ENCODE assay signal across 11 cellular contexts in the genomic region with DNA sequence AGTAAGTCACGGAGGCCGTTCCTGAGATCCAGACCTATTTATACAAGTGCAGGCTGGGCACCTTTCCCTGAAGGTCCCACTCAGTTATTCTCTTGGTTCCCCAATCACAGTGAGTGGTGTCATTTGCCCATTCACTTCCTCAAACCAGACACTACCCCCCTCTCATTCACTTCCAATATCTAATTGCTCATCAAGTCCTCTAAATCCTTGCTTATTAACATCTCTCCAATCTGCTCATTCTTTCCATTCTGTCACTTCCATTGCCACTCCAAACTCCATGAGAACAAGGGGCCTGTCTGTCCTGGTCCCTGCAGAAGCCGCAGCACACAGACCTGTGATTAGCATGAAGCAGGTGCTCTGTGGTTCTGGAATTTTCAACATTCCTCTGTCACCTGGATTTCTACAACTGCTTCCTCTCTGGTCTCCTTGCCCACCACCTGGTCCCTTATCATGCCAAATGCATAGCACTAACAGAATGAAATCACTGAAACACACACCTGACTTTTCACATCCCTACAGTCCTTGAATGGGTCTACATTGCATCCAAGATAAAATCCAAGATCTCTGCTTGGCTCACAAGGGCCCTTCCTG. TPM values are rescaled to one million over a fixed set of nuclear protein-coding genes. Genes with fewer than 3 reads are reported as not detected.
DNase-seq lines count a peak whose midpoint lies in the region; ATAC-seq and TF ChIP-seq lines count a peak whose summit lies in the region.
"Had no signal": no experiment of that assay in that cellular context is flagged by ENCODE, and none has a peak within 500 bp of the region (broad histone marks: within the 10 kb centered on the region; RNA-seq: fewer than 3 reads in every experiment).

No MANE protein-coding gene starts in this region.

- H3K4me3 Mint-ChIP-seq in activated naive CD4-positive, alpha-beta T cell treated with anti-CD3 and anti-CD28 coated beads for 36 hours: no peak overlapping the region

- H3K4me1 Mint-ChIP-seq in activated naive CD4-positive, alpha-beta T cell treated with anti-CD3 and anti-CD28 coated beads for 36 hours (ENCODE audit: low read depth): peaks cover 50% of the 10 kb centered on the region

- intact Hi-C loops in activated naive CD4-positive, alpha-beta T cell treated with anti-CD3 and anti-CD28 coated beads for 36 hours (cut with micrococcal nuclease): no loop called here
- intact Hi-C loops in tibial artery (cut with DNase I; ENCODE audit: low total_unique reads): no loop called here

- peak overlapping the region; percentile 26 to 66 for H3K27ac Mint-ChIP-seq in activated naive CD4-positive, alpha-beta T cell treated with anti-CD3 and anti-CD28 coated beads, Interleukin-2, amount 50 U/mL, for 72 hours
- H3K27ac Mint-ChIP-seq in activated naive CD4-positive, alpha-beta T cell treated with anti-CD3 and anti-CD28 coated beads for 36 hours: no peak overlapping the region

- no peaks in the 10 kb centered on the region for H3K27me3 Mint-ChIP-seq in activated naive CD4-positive, alpha-beta T cell treated with anti-CD3 and anti-CD28 coated beads for 36 hours (ENCODE audit: low read depth)

- no peak overlapping the region for H3K4me3 ChIP-seq in tibial artery
- H3K4me3 ChIP-seq in coronary artery: no peak overlapping the region
- H3K4me3 ChIP-seq: MG63, ovary had no signal

- H3K4me1 ChIP-seq in tibial artery: peaks cover 0 to 57% (median 18%) of the 10 kb centered on the region in 4 donors

- H3K9me3 Mint-ChIP-seq in activated naive CD4-positive, alpha-beta T cell treated with anti-CD3 and anti-CD28 coated beads, Interleukin-2, amount 50 U/mL, for 72 hours: no peaks in the 10 kb centered on the region
- H3K9me3 Mint-ChIP-seq in activated naive CD4-positive, alpha-beta T cell treated with anti-CD3 and anti-CD28 coated beads for 36 hours: no peaks in the 10 kb centered on the region

- ATAC-seq in activated naive CD4-positive, alpha-beta T cell treated with anti-CD3 and anti-CD28 coated beads, Interleukin-2, amount 50 U/mL, for 72 hours: no peak
- ATAC-seq in esophagus mucosa: peak; percentile 4

- H3K36me3 ChIP-seq in tibial artery: no peaks in the 10 kb centered on the region
- H3K36me3 ChIP-seq: MG63, ovary had no signal

- CTCF ChIA-PET in activated naive CD4-positive, alpha-beta T cell treated with anti-CD3 and anti-CD28 coated beads for 36 hours (lab: Charles Lee): no interaction called here

- DNase-seq in activated naive CD4-positive, alpha-beta T cell treated with anti-CD3 and anti-CD28 coated beads, Interleukin-2, amount 50 U/mL, for 72 hours (ENCODE audit: low spot score in 2 of 2): no peak
- no peak for DNase-seq in activated naive CD4-positive, alpha-beta T cell treated with anti-CD3 and anti-CD28 coated beads for 36 hours
- DNase-seq in SW480 (ENCODE audit: low spot score) (peak; percentile 83), tibial artery (no peak), coronary artery (ENCODE audit: low spot score) (no peak), DMS153 (lab: John Stamatoyannopoulos, UW) (no peak), NCI-H2029 treated with DMSO at 0.1 percent for 48 hours (lab: John Stamatoyannopoulos, UW) (no peak)
- DNase-seq: MG63, NCI-H226, ovary had no signal

- no peaks in the 10 kb centered on the region for H3K27me3 ChIP-seq in tibial artery
- H3K27me3 ChIP-seq: MG63, ovary had no signal

- peak overlapping the region; percentile 61 to 71 for H3K27ac ChIP-seq in tibial artery
- H3K27ac ChIP-seq in coronary artery: peak overlapping the region in 1 of 2 donors; percentile 71
- H3K27ac ChIP-seq: ovary had no signal

- no peaks in the 10 kb centered on the region for H3K9me3 ChIP-seq in tibial artery
- H3K9me3 ChIP-seq: MG63, ovary had no signal

- TF ChIP-seq CTCF in tibial artery (IDR thresholded peaks at IDR 0.05) (no peak), coronary artery (IDR thresholded peaks at IDR 0.05) (no peak)

- peaks cover 6 to 11% of the 10 kb centered on the region in 2 donors for H3K36me3 Mint-ChIP-seq in activated naive CD4-positive, alpha-beta T cell treated with anti-CD3 and anti-CD28 coated beads, Interleukin-2, amount 50 U/mL, for 72 hours
- H3K36me3 Mint-ChIP-seq in activated naive CD4-positive, alpha-beta T cell treated with anti-CD3 and anti-CD28 coated beads for 36 hours (ENCODE audit: low read depth): no peaks in the 10 kb centered on the region

RNA-seq across cellular contexts. Expression of gene ATXN1, which starts 55.8 kb away (rescaled TPM):
- 10 to 100 TPM; 21.6 to 25.4 TPM for total RNA-seq in activated naive CD4-positive, alpha-beta T cell treated with anti-CD3 and anti-CD28 coated beads, Interleukin-2, amount 50 U/mL, for 72 hours
- 10 to 100 TPM in 1 of 2 experiments, 1 to 10 TPM in 1; 9.4 to 12.7 TPM for total RNA-seq in activated naive CD4-positive, alpha-beta T cell treated with anti-CD3 and anti-CD28 coated beads for 36 hours
- 29.3 TPM for total RNA-seq in esophagus mucosa
